31 cellular contexts compared by ENCODE assay signal in genomic region chr6:155378724-155379123, GRCh38.
"Had no signal": no experiment of that assay in that cellular context is flagged by ENCODE, and none has a peak within 500 bp of the region (broad histone marks: within the 10 kb centered on the region; RNA-seq: fewer than 3 reads in every experiment).

No MANE protein-coding gene starts in this region.

- H3K4me2 ChIP-seq: hepatocyte had no signal

- H3K36me3 Mint-ChIP-seq: activated naive CD8-positive, alpha-beta T cell treated with anti-CD3 and anti-CD28 coated beads, Interleukin-2, amount 10 ng/mL, durations not matched to agents 7 days and 5 days; brain; stimulated activated effector memory CD8-positive, alpha-beta T cell treated with anti-CD3 and anti-CD28 coated beads, Interleukin-12 subunit alpha, Interleukin-12 subunit beta, amount 100 ng/mL, for 72 hours had no signal

- H3K27ac ChIP-seq: ascending aorta, cardiac muscle cell, colonic mucosa, gastroesophageal sphincter, hepatocyte, left ventricle myocardium inferior, pancreas, prostate gland, skin epidermis, thoracic aorta had no signal

- DNase-seq: activated CD4-positive, alpha-beta T cell treated with anti-CD3 and anti-CD28 coated beads for 36 hours; activated CD4-positive, alpha-beta T cell treated with anti-CD3 and anti-CD28 coated beads, Interleukin-2, amount 50 U/mL, for 4 hours; activated CD4-positive, CD25-positive, alpha-beta regulatory T cell; activated CD8-positive, alpha-beta memory T cell treated with anti-CD3 and anti-CD28 coated beads, Interleukin-2, amount 50 U/mL, for 4 hours; activated effector memory CD4-positive, alpha-beta T cell treated with anti-CD3 and anti-CD28 coated beads, Interleukin-2, amount 50 U/mL, for 16 hours; activated naive CD4-positive, alpha-beta T cell treated with anti-CD3 and anti-CD28 coated beads for 36 hours; activated naive CD8-positive, alpha-beta T cell treated with anti-CD3 and anti-CD28 coated beads, Interleukin-2, amount 10 ng/mL, durations not matched to agents 7 days and 5 days; activated T-cell treated with anti-CD3 and anti-CD28 coated beads, Interleukin-2, amount 50 U/mL, for 1 hour; cerebellar nuclear complex; colonic mucosa; effector CD8-positive, alpha-beta T cell; islet precursor cell; left ventricle myocardium inferior; pancreas; retina; stimulated activated CD4-positive, alpha-beta T cell treated with anti-CD3 and anti-CD28 coated beads, Interleukin-4, amount 100 ng/mL, for 24 hours; trophoblast cell had no signal

- H3K9me3 Mint-ChIP-seq: activated naive CD4-positive, alpha-beta T cell treated with anti-CD3 and anti-CD28 coated beads for 36 hours; activated T-helper 1 cell treated with anti-CD3 and anti-CD28 coated beads, Interleukin-12 subunit alpha, Interleukin-12 subunit beta, Interleukin-2, Interleukin-4 antibody, amounts not matched to agents 30 ng/mL and 10 ng/mL and 1 ng/mL, durations not matched to agents 14 hours and 24 hours and 36 hours; nephron; stimulated activated effector memory CD8-positive, alpha-beta T cell treated with anti-CD3 and anti-CD28 coated beads, Interleukin-12 subunit alpha, Interleukin-12 subunit beta, amount 100 ng/mL, for 72 hours; stimulated activated naive CD8-positive, alpha-beta T cell treated with anti-CD3 and anti-CD28 coated beads, Interleukin-15, Interleukin-2, amounts not matched to agents 100 ng/mL and 50 ng/mL, for 24 hours had no signal

- H3K27me3 Mint-ChIP-seq: activated CD4-positive, alpha-beta T cell treated with anti-CD3 and anti-CD28 coated beads for 36 hours; activated naive CD8-positive, alpha-beta T cell treated with anti-CD3 and anti-CD28 coated beads, Interleukin-2, amount 10 ng/mL, durations not matched to agents 7 days and 5 days; stimulated activated naive CD8-positive, alpha-beta T cell treated with anti-CD3 and anti-CD28 coated beads, Interleukin-15, Interleukin-2, amounts not matched to agents 100 ng/mL and 50 ng/mL, for 24 hours had no signal

- H2AFZ ChIP-seq: hepatocyte had no signal

- H3K4me3 ChIP-seq: ascending aorta, cardiac muscle cell, colonic mucosa, gastroesophageal sphincter, hepatocyte, left ventricle myocardium inferior, lung, pancreas, prostate gland, skin epidermis, thoracic aorta had no signal

- ATAC-seq: activated CD4-positive, alpha-beta T cell treated with anti-CD3 and anti-CD28 coated beads for 36 hours; gastroesophageal sphincter; pancreas; sciatic nerve; stimulated activated effector memory CD8-positive, alpha-beta T cell treated with anti-CD3 and anti-CD28 coated beads, Interleukin-12 subunit alpha, Interleukin-12 subunit beta, amount 100 ng/mL, for 72 hours had no signal

- H3K27ac Mint-ChIP-seq: activated CD4-positive, alpha-beta T cell treated with anti-CD3 and anti-CD28 coated beads for 36 hours; activated naive CD4-positive, alpha-beta T cell treated with anti-CD3 and anti-CD28 coated beads for 36 hours; activated naive CD8-positive, alpha-beta T cell treated with anti-CD3 and anti-CD28 coated beads, Interleukin-2, amount 10 ng/mL, durations not matched to agents 7 days and 5 days; activated T-helper 1 cell treated with anti-CD3 and anti-CD28 coated beads, Interleukin-12 subunit alpha, Interleukin-12 subunit beta, Interleukin-2, Interleukin-4 antibody, amounts not matched to agents 30 ng/mL and 10 ng/mL and 1 ng/mL, durations not matched to agents 14 hours and 24 hours and 36 hours; brain; nephron; stimulated activated effector memory CD8-positive, alpha-beta T cell treated with anti-CD3 and anti-CD28 coated beads, Interleukin-12 subunit alpha, Interleukin-12 subunit beta, amount 100 ng/mL, for 72 hours; stimulated activated naive CD8-positive, alpha-beta T cell treated with anti-CD3 and anti-CD28 coated beads, Interleukin-15, Interleukin-2, amounts not matched to agents 100 ng/mL and 50 ng/mL, for 24 hours had no signal

- H3K9me3 ChIP-seq: ascending aorta, colonic mucosa, gastroesophageal sphincter, left ventricle myocardium inferior, pancreas, prostate gland, thoracic aorta had no signal

- H3K4me1 Mint-ChIP-seq: activated naive CD8-positive, alpha-beta T cell treated with anti-CD3 and anti-CD28 coated beads, Interleukin-2, amount 10 ng/mL, durations not matched to agents 7 days and 5 days; nephron; stimulated activated effector memory CD8-positive, alpha-beta T cell treated with anti-CD3 and anti-CD28 coated beads, Interleukin-12 subunit alpha, Interleukin-12 subunit beta, amount 100 ng/mL, for 72 hours had no signal

- H3K27me3 ChIP-seq: ascending aorta, cardiac muscle cell, colonic mucosa, gastroesophageal sphincter, hepatocyte, pancreas had no signal

- H3K36me3 ChIP-seq: ascending aorta, cardiac muscle cell, colonic mucosa, gastroesophageal sphincter, left ventricle myocardium inferior, pancreas, prostate gland, thoracic aorta had no signal

- H3K4me1 ChIP-seq: colonic mucosa, gastroesophageal sphincter, left ventricle myocardium inferior, pancreas, prostate gland had no signal

- H3K4me3 Mint-ChIP-seq: activated CD4-positive, alpha-beta T cell treated with anti-CD3 and anti-CD28 coated beads for 36 hours; activated naive CD4-positive, alpha-beta T cell treated with anti-CD3 and anti-CD28 coated beads for 36 hours; activated naive CD8-positive, alpha-beta T cell treated with anti-CD3 and anti-CD28 coated beads, Interleukin-2, amount 10 ng/mL, durations not matched to agents 7 days and 5 days; activated T-helper 1 cell treated with anti-CD3 and anti-CD28 coated beads, Interleukin-12 subunit alpha, Interleukin-12 subunit beta, Interleukin-2, Interleukin-4 antibody, amounts not matched to agents 30 ng/mL and 10 ng/mL and 1 ng/mL, durations not matched to agents 14 hours and 24 hours and 36 hours; brain; nephron; stimulated activated effector memory CD8-positive, alpha-beta T cell treated with anti-CD3 and anti-CD28 coated beads, Interleukin-12 subunit alpha, Interleukin-12 subunit beta, amount 100 ng/mL, for 72 hours; stimulated activated naive CD8-positive, alpha-beta T cell treated with anti-CD3 and anti-CD28 coated beads, Interleukin-15, Interleukin-2, amounts not matched to agents 100 ng/mL and 50 ng/mL, for 24 hours had no signal

- H3K79me2 ChIP-seq: hepatocyte had no signal
